ENCODE assay signal across 15 cellular contexts in genomic region chr2:165471349-165471975, GRCh38. TPM values are rescaled to one million over a fixed set of nuclear protein-coding genes. Genes with fewer than 3 reads are reported as not detected.
DNase-seq lines count a peak whose midpoint lies in the region; ATAC-seq and TF ChIP-seq lines count a peak whose summit lies in the region.
"Had no signal": no experiment of that assay in that cellular context is flagged by ENCODE, and none has a peak within 500 bp of the region (broad histone marks: within the 10 kb centered on the region; RNA-seq: fewer than 3 reads in every experiment).

No MANE protein-coding gene starts in this region.

- peaks cover 3% of the 10 kb centered on the region for H3K27me3 Mint-ChIP-seq in neural progenitor cell (ENCODE audit: insufficient read depth, low read depth)

- no peaks in the 10 kb centered on the region for H3K27me3 ChIP-seq in HUES48 (ENCODE audit: control insufficient read depth, insufficient read depth, low read length)
- H3K27me3 ChIP-seq in dorsolateral prefrontal cortex: no peaks in the 10 kb centered on the region
- H3K27me3 ChIP-seq in neural progenitor cell: no peaks in the 10 kb centered on the region
- no peaks in the 10 kb centered on the region for H3K27me3 ChIP-seq in MM.1S (replicated peaks; ENCODE audit: insufficient read depth, low read length)
- H3K27me3 ChIP-seq: gastrocnemius medialis, transverse colon had no signal

- peak overlapping the region; percentile 92 for H3K4me3 Mint-ChIP-seq in neural progenitor cell
- H3K4me3 Mint-ChIP-seq: activated CD8-positive, alpha-beta memory T cell treated with anti-CD3 and anti-CD28 coated beads, Interleukin-2, amount 10 ng/mL, durations not matched to agents 7 days and 5 days; activated naive CD8-positive, alpha-beta T cell; CD8-positive, alpha-beta T cell had no signal

- H3K27ac Mint-ChIP-seq in neural progenitor cell: peak overlapping the region; percentile 74
- H3K27ac Mint-ChIP-seq: activated CD8-positive, alpha-beta memory T cell treated with anti-CD3 and anti-CD28 coated beads, Interleukin-2, amount 10 ng/mL, durations not matched to agents 7 days and 5 days; activated naive CD8-positive, alpha-beta T cell; CD8-positive, alpha-beta T cell had no signal

- H3K4me3 ChIP-seq in HUES48 (ENCODE audit: low read depth, low read length) (no peak overlapping the region; the same call in 1 of the 2 replicates), dorsolateral prefrontal cortex (peak overlapping the region; percentile 8 to 77 (median 62)), neural progenitor cell (peak overlapping the region; percentile 78), MM.1S (ENCODE audit: low read length) (no peak overlapping the region)
- H3K4me3 ChIP-seq: gastrocnemius medialis, transverse colon had no signal

- peaks cover 48% of the 10 kb centered on the region for H3K4me1 ChIP-seq in HUES48 (ENCODE audit: control insufficient read depth, insufficient read depth, low read length)
- peaks cover 31% of the 10 kb centered on the region for H3K4me1 ChIP-seq in neural progenitor cell
- no peaks in the 10 kb centered on the region for H3K4me1 ChIP-seq in MM.1S (ENCODE audit: low read length)

- no peaks in the 10 kb centered on the region for H3K9me2 ChIP-seq in MM.1S (replicated peaks; ENCODE audit: insufficient read depth, low read length)

- H4K20me1 ChIP-seq in neural progenitor cell (ENCODE audit: low read depth): peaks cover 25% of the 10 kb centered on the region
- H4K20me1 ChIP-seq in MM.1S (ENCODE audit: insufficient read depth, low read length): no peaks in the 10 kb centered on the region

- peaks cover 63% of the 10 kb centered on the region for H3K79me2 ChIP-seq in neural progenitor cell (ENCODE audit: low read depth)
- no peaks in the 10 kb centered on the region for H3K79me2 ChIP-seq in MM.1S (ENCODE audit: low read length)

- H3K36me3 Mint-ChIP-seq in neural progenitor cell: peaks cover 5% of the 10 kb centered on the region
- H3K36me3 Mint-ChIP-seq: activated CD8-positive, alpha-beta memory T cell treated with anti-CD3 and anti-CD28 coated beads, Interleukin-2, amount 10 ng/mL, durations not matched to agents 7 days and 5 days; activated naive CD8-positive, alpha-beta T cell; CD8-positive, alpha-beta T cell had no signal

- H3K9ac ChIP-seq in HUES48 (ENCODE audit: low read depth, low read length) (no peak overlapping the region), neural progenitor cell (no peak overlapping the region), MM.1S (ENCODE audit: low read length) (no peak overlapping the region)

- H3K9me3 Mint-ChIP-seq in neural progenitor cell: no peaks in the 10 kb centered on the region
- H3K9me3 Mint-ChIP-seq: CD8-positive, alpha-beta T cell had no signal

- H3K36me3 ChIP-seq in HUES48 (ENCODE audit: control insufficient read depth, insufficient read depth, low read length) (no peaks in the 10 kb centered on the region), neural progenitor cell (no peaks in the 10 kb centered on the region), MM.1S (replicated peaks; ENCODE audit: insufficient read depth, low read length) (no peaks in the 10 kb centered on the region)
- H3K36me3 ChIP-seq: gastrocnemius medialis, neutrophil, transverse colon had no signal

- H2AFZ ChIP-seq in neural progenitor cell (replicated peaks) (no peak overlapping the region), MM.1S (ENCODE audit: low read length) (no peak overlapping the region)

- TF ChIP-seq CTCF in dorsolateral prefrontal cortex (IDR thresholded peaks at IDR 0.05 in 54 of 56, conservative IDR thresholded peaks at IDR 0.05 in 2 of 56; ENCODE audit: low read depth in 1 of 56, partially characterized antibody in 56 of 56) (peak in 1 of 56 donors; percentile 3), neural progenitor cell (IDR thresholded peaks at IDR 0.05) (no peak), MM.1S (IDR thresholded peaks at IDR 0.05; ENCODE audit: low read length) (no peak)

- ATAC-seq in GM21515 (IDR thresholded peaks at IDR 0.05; ENCODE audit: unreplicated experiment): no peak
- no peak for ATAC-seq in GM18861 (IDR thresholded peaks at IDR 0.05; ENCODE audit: unreplicated experiment)
- ATAC-seq: activated CD8-positive, alpha-beta memory T cell treated with anti-CD3 and anti-CD28 coated beads, Interleukin-2, amount 10 ng/mL, durations not matched to agents 7 days and 5 days; CD8-positive, alpha-beta T cell; gastrocnemius medialis had no signal

- H3K9me3 ChIP-seq in HUES48 (ENCODE audit: control insufficient read depth, insufficient read depth, low read length) (no peaks in the 10 kb centered on the region), neural progenitor cell (ENCODE audit: low read depth) (no peaks in the 10 kb centered on the region), MM.1S (replicated peaks; ENCODE audit: insufficient read depth, low read length) (no peaks in the 10 kb centered on the region)
- H3K9me3 ChIP-seq: gastrocnemius medialis, neutrophil, transverse colon had no signal

- H3F3A ChIP-seq in neural progenitor cell (ENCODE audit: low read depth) (peaks cover 5% of the 10 kb centered on the region), MM.1S (ENCODE audit: insufficient read depth, low read length) (no peaks in the 10 kb centered on the region)

- H3K4me2 ChIP-seq in neural progenitor cell (peak overlapping the region; percentile 88), MM.1S (ENCODE audit: low read depth, low read length) (no peak overlapping the region)

- H3K27ac ChIP-seq in HUES48 (ENCODE audit: low read depth, low read length): peak overlapping the region; percentile 40
- peak overlapping the region in 25 of 59 donors; percentile 0 to 59 (median 25) for H3K27ac ChIP-seq in dorsolateral prefrontal cortex
- peak overlapping the region; percentile 39 for H3K27ac ChIP-seq in neural progenitor cell
- no peak overlapping the region for H3K27ac ChIP-seq in MM.1S (ENCODE audit: low read length)
- H3K27ac ChIP-seq: coronary artery, gastrocnemius medialis, neutrophil, transverse colon had no signal

- intact Hi-C loops in dorsolateral prefrontal cortex (cut with DNase I): loop anchor here in 1 of 2 donors (10.0 kb wide), 2 partner anchors 103 to 223 kb away; no protein-coding TSS in a partner anchor

- peaks cover 49% of the 10 kb centered on the region for H3K4me1 Mint-ChIP-seq in neural progenitor cell
- H3K4me1 Mint-ChIP-seq: activated CD8-positive, alpha-beta memory T cell treated with anti-CD3 and anti-CD28 coated beads, Interleukin-2, amount 10 ng/mL, durations not matched to agents 7 days and 5 days had no signal

- DNase-seq in NCI-H2227 (lab: John Stamatoyannopoulos, UW; ENCODE audit: unreplicated experiment): peak; percentile 75
- no peak for DNase-seq in dorsolateral prefrontal cortex
- no peak for DNase-seq in neural progenitor cell (ENCODE audit: low spot score)
- DNase-seq in MM.1S: no peak
- DNase-seq in HCEC 1CT: no peak
- DNase-seq: activated CD8-positive, alpha-beta memory T cell treated with anti-CD3 and anti-CD28 coated beads, Interleukin-2, amount 10 ng/mL, durations not matched to agents 7 days and 5 days; CD8-positive, alpha-beta T cell; gastrocnemius medialis; transverse colon had no signal

RNA-seq across cellular contexts. Expression of gene CSRNP3, which starts 2.0 kb away (rescaled TPM):
- total RNA-seq in dorsolateral prefrontal cortex (100 to 1,000 TPM in 73 of 120 experiments, 10 to 100 TPM in 47; 36.6 to 164 (median 108) TPM), neural progenitor cell (ENCODE audit: low replicate concordance) (14.7 and 16.9 TPM in 2 replicates)
- total RNA-seq: activated CD8-positive, alpha-beta memory T cell treated with anti-CD3 and anti-CD28 coated beads, Interleukin-2, amount 10 ng/mL, durations not matched to agents 7 days and 5 days; CD8-positive, alpha-beta T cell had no signal

Comparison
In these comparisons a context has a peak if more than half of its experiments do, and no peak if none do; other contexts are left out.
1. H3K4me3 ChIP-seq: peak in dorsolateral prefrontal cortex (59 of 59) and neural progenitor cell (single experiment); none in HUES48 (single experiment) and MM.1S (single experiment).